9 cellular contexts compared by ENCODE assay signal in the genomic region with DNA sequence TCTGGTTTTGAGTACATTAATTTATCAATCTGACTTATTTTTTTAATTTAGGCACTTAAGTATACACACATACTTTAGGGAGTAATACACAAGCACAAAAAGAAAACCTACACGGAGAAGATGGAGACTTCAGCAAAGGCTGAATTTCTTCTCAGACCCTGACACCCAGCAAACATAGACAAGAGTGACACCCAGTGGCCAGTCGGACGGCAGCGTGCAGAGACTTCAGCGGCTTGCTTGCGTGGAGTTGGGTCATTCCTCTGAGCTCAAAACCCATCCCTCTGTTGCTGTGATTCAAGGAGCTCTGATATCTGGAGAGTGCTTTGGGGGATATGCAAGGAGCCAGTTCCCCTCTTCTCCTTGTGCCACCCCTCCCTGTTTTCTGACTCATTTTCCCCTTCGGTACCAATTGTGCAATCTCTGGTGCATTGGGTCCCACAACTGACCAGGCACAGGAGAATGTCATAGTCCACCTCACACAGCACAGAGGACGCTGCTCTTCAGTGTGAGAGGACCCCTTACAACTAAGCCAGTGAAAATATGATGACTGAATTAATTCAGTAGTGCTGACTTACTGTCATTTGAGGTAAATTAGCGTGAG. TPM values are rescaled to one million over a fixed set of nuclear protein-coding genes. Genes with fewer than 3 reads are reported as not detected.
A peak's percentile ranks its signal among the peaks of the same experiment; 100 is the strongest.
DNase-seq lines count a peak whose midpoint lies in the region; ATAC-seq lines count a peak whose summit lies in the region.
"Had no signal": no experiment of that assay in that cellular context is flagged by ENCODE, and none has a peak within 500 bp of the region (broad histone marks: within the 10 kb centered on the region; RNA-seq: fewer than 3 reads in every experiment).

No MANE protein-coding gene starts in this region.

- H3K4me1 ChIP-seq in CD4-positive, alpha-beta memory T cell (ENCODE audit: insufficient read depth, low read length), result peaks cover 10% of the 10 kb centered on the region

- H3K27ac Mint-ChIP-seq in CD4-positive, alpha-beta memory T cell, result peak overlapping the region in 1 of 7 donors; percentile 27
- no peak overlapping the region for H3K27ac Mint-ChIP-seq in effector memory CD8-positive, alpha-beta T cell

- H3K36me3 Mint-ChIP-seq in CD4-positive, alpha-beta memory T cell, result no peaks in the 10 kb centered on the region
- no peaks in the 10 kb centered on the region for H3K36me3 Mint-ChIP-seq in effector memory CD8-positive, alpha-beta T cell (ENCODE audit: insufficient read depth)

- peaks cover 3 to 38% (median 19%) of the 10 kb centered on the region in 4 donors for H3K4me1 Mint-ChIP-seq in CD4-positive, alpha-beta memory T cell
- peaks cover 14 to 36% of the 10 kb centered on the region in 2 donors for H3K4me1 Mint-ChIP-seq in effector memory CD8-positive, alpha-beta T cell (ENCODE audit: low read depth in 2 of 2)

- H3K27ac ChIP-seq in CD4-positive, alpha-beta memory T cell (ENCODE audit: low read depth, low read length), result no peak overlapping the region

- H3K9me3 ChIP-seq in CD4-positive, alpha-beta memory T cell (ENCODE audit: control insufficient read depth in 1 of 2, low read length in 2 of 2), result no peaks in the 10 kb centered on the region

- peaks cover 0 to 3% of the 10 kb centered on the region in 2 donors for H3K27me3 Mint-ChIP-seq in CD4-positive, alpha-beta memory T cell
- H3K27me3 Mint-ChIP-seq in effector memory CD8-positive, alpha-beta T cell, result peaks cover 0 to 7% of the 10 kb centered on the region in 2 donors

- no peak overlapping the region for H3K4me3 ChIP-seq in CD4-positive, alpha-beta memory T cell (ENCODE audit: low read length in 2 of 2)

- no peaks in the 10 kb centered on the region for H3K36me3 ChIP-seq in CD4-positive, alpha-beta memory T cell (ENCODE audit: insufficient read depth, low read length)

- peak; percentile 55 to 66 (median 57) for DNase-seq in CD4-positive, alpha-beta memory T cell
- DNase-seq in NOMO-1 (lab: John Stamatoyannopoulos, UW; ENCODE audit: unreplicated experiment in 2 of 2) (peak; percentile 69 to 85), midbrain (lab: John Stamatoyannopoulos, UW) (peak; percentile 86)
- peak; percentile 85 for DNase-seq in activated CD8-positive, alpha-beta memory T cell treated with anti-CD3 and anti-CD28 coated beads for 24 hours
- DNase-seq in effector memory CD8-positive, alpha-beta T cell, result peak; percentile 68 to 74 (median 69)
- peak; percentile 82 for DNase-seq in stimulated activated CD8-positive, alpha-beta memory T cell treated with anti-CD3 and anti-CD28 coated beads, Interleukin-4, amount 100 ng/mL, for 48 hours

- no peaks in the 10 kb centered on the region for H3K9me3 Mint-ChIP-seq in CD4-positive, alpha-beta memory T cell
- no peaks in the 10 kb centered on the region for H3K9me3 Mint-ChIP-seq in effector memory CD8-positive, alpha-beta T cell

- H3K27me3 ChIP-seq in CD4-positive, alpha-beta memory T cell (ENCODE audit: insufficient read depth, low read length), result no peaks in the 10 kb centered on the region

- POLR2A ChIA-PET in CD4-positive, alpha-beta memory T cell (lab: Charles Lee; ENCODE audit: partially characterized antibody), result interaction anchor here (0.9 kb wide), 1 partner anchor 302 kb away, joined by 3 read pairs; no protein-coding TSS in a partner anchor

- peak overlapping the region in 1 of 8 donors; percentile 22 for H3K4me3 Mint-ChIP-seq in CD4-positive, alpha-beta memory T cell
- H3K4me3 Mint-ChIP-seq in effector memory CD8-positive, alpha-beta T cell, result peak overlapping the region in 1 of 2 donors; percentile 28

- intact Hi-C loops in CD4-positive, alpha-beta memory T cell (cut with micrococcal nuclease), result loop anchor here (1.0 kb wide), 3 partner anchors 214 to 302 kb away; no protein-coding TSS in a partner anchor

- ATAC-seq in GM19438 (IDR thresholded peaks at IDR 0.05; ENCODE audit: low read depth, unreplicated experiment), result peak; percentile 90
- ATAC-seq in HG03521 (IDR thresholded peaks at IDR 0.05; ENCODE audit: unreplicated experiment), result peak; percentile 82
- ATAC-seq in effector memory CD8-positive, alpha-beta T cell (replicated peaks), result peak; percentile 86

- CTCF ChIA-PET in CD4-positive, alpha-beta memory T cell (lab: Charles Lee; ENCODE audit: partially characterized antibody), result interaction anchor here (0.6 to 12.2 kb wide), 37 partner anchors 8 to 856 kb away, joined by 3 to 400 read pairs (median 4); no protein-coding TSS in a partner anchor

RNA-seq across cellular contexts. Expression of a gene that starts 27.5 kb away (rescaled TPM):
- not detected for total RNA-seq in CD4-positive, alpha-beta memory T cell
- not detected for polyA plus RNA-seq in CD4-positive, alpha-beta memory T cell
- total RNA-seq: activated CD8-positive, alpha-beta memory T cell treated with anti-CD3 and anti-CD28 coated beads for 36 hours had no signal
